ENCODE assay signal across 8 cellular contexts in the genomic region with DNA sequence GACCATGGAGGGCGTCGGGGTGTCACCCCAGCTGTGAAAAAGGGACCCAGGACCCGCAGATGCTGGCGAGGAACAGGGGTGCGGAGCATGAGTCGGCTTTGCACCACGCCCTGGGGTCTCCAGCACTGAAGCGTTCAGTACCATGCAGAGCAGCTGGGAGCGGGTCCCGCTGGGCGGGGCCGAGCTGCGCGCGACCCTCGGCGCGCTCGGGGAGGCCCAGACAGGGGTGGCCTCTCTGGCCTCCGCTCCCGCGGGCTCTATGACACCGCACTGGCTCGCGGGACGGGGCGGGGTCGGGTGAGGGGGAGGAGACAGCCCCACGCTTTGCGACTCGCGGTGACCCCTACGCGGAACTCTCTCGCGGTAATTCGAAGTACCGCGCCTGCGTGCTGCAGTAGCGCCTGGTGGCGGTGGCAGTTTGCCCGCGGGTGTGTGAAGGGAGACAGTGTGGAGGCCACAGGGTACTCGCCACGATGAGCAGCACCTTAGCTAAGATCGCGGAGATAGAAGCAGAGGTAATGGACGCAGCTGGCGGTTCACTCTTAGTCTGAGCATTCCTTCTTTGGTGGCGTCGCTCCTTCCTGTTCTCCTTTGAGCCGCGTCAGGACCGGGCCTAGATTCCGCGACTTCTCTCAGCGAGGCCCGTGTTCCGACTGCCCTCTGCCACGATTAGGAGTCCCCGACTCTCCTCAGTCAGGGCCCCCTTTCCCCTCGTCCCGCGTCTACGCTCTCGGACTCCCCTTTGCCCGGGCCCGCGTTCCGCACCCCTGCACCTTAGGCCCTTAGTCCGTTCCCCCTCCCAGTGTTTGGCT. TPM values are rescaled to one million over a fixed set of nuclear protein-coding genes. Genes with fewer than 3 reads are reported as not detected.
DNase-seq lines count a peak whose midpoint lies in the region; ATAC-seq and TF ChIP-seq lines count a peak whose summit lies in the region.

A gene with protein sequence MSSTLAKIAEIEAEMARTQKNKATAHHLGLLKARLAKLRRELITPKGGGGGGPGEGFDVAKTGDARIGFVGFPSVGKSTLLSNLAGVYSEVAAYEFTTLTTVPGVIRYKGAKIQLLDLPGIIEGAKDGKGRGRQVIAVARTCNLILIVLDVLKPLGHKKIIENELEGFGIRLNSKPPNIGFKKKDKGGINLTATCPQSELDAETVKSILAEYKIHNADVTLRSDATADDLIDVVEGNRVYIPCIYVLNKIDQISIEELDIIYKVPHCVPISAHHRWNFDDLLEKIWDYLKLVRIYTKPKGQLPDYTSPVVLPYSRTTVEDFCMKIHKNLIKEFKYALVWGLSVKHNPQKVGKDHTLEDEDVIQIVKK (plus strand): TSS at position 394 of the 812 bp plus-strand sequence. CDS start 80 bp downstream, at position 474.

- H3K4me3 ChIP-seq in Caco-2 (ENCODE audit: low read depth, low read length) (peak within 1 kb of the TSS; percentile 76), NT2/D1 (ENCODE audit: insufficient read length, low read depth) (peak within 1 kb of the TSS; percentile 95), mesodermal cell (ENCODE audit: extremely low read depth, insufficient read depth, low read length, poor library complexity, severe bottlenecking) (peak within 1 kb of the TSS; percentile 94)

- ATAC-seq in GM21381 (IDR thresholded peaks at IDR 0.05; ENCODE audit: unreplicated experiment), result peak; percentile 96

- intact Hi-C loops in Caco-2 (cut with micrococcal nuclease; ENCODE audit: unreplicated experiment), result loop anchor here (1.0 kb wide), 1 partner anchor 53 kb away; a partner anchor contains a TSS

- no peaks in the 10 kb centered on the region; the same call in 1 of the 2 replicates for H3K4me1 ChIP-seq in Caco-2
- no peaks in the 10 kb centered on the region for H3K4me1 ChIP-seq in NT2/D1 (ENCODE audit: insufficient read depth, insufficient read length)
- H3K4me1 ChIP-seq in mesodermal cell (ENCODE audit: control insufficient read depth, insufficient read depth, low read length, poor library complexity, severe bottlenecking), result no peaks in the 10 kb centered on the region

- no peaks in the 10 kb centered on the region for H3K27me3 Mint-ChIP-seq in Caco-2 (ENCODE audit: insufficient read depth, unreplicated experiment)

- H3K27me3 ChIP-seq in Caco-2 (replicated peaks; ENCODE audit: control insufficient read depth, insufficient read depth, low read length) (no peaks in the 10 kb centered on the region), NT2/D1 (ENCODE audit: insufficient read depth, insufficient read length) (no peaks in the 10 kb centered on the region)

- 0 to 1% methylated on average over 72 of the region's 72 CpGs for WGBS in mesodermal cell (ENCODE audit: insufficient coverage in 2 of 2), 2 experiments

- in situ Hi-C loops in endometrial microvascular endothelial cells (cut with HindIII; ENCODE audit: inconsistent ontology term, low pct_unique_long_range_greater_than_20kb, low sequenced_read_pairs), result no loop called here

- no TSS peak for BruUV-seq in Caco-2 (replicated peaks; lab: Mats Ljungman, UMichigan)

- no peak for TF ChIP-seq CTCF in Caco-2 (IDR thresholded peaks at IDR 0.05; ENCODE audit: insufficient read depth in 1 of 2, low read depth in 1 of 2, low read length in 1 of 2, severe bottlenecking in 1 of 2, unreplicated experiment in 1 of 2)

- peaks cover 55% of the 10 kb centered on the region for H3K36me3 Mint-ChIP-seq in Caco-2 (ENCODE audit: insufficient read depth, unreplicated experiment)

- H3K9me3 ChIP-seq in Caco-2 (no peaks in the 10 kb centered on the region), NT2/D1 (ENCODE audit: insufficient read depth, low read length) (no peaks in the 10 kb centered on the region), mesodermal cell (ENCODE audit: control insufficient read depth, low read length) (no peaks in the 10 kb centered on the region)

- no peaks in the 10 kb centered on the region for H3K4me1 Mint-ChIP-seq in Caco-2 (ENCODE audit: low read depth, unreplicated experiment)

- H3K9ac ChIP-seq in NT2/D1 (ENCODE audit: insufficient read length, low read depth), result peak within 1 kb of the TSS; percentile 99

- peak within 1 kb of the TSS; percentile 90 for H3K4me3 Mint-ChIP-seq in Caco-2 (ENCODE audit: unreplicated experiment)

- POLR2A ChIA-PET in Caco-2 (lab: Charles Lee), result interaction anchor here (0.5 to 1.3 kb wide), 3 partner anchors 14 to 228 kb away, joined by 3 to 11 read pairs (median 3); a partner anchor contains a TSS

- DNase-seq in Caco-2 (peak; percentile 97), HUDEP-2 (lab: John Stamatoyannopoulos, UW; ENCODE audit: unreplicated experiment in 76 of 76) (peak; percentile 52 to 98 (median 95)), NT2/D1 (ENCODE audit: low read depth, low spot score) (peak; percentile 88)
- peak; percentile 87 for DNase-seq in activated CD8-positive, alpha-beta memory T cell treated with anti-CD3 and anti-CD28 coated beads, Interleukin-2, amount 50 U/mL, for 1 hour (ENCODE audit: extremely low read depth)
- peak; percentile 91 to 94 for DNase-seq in stimulated activated CD8-positive, alpha-beta memory T cell treated with anti-CD3 and anti-CD28 coated beads, Interleukin-15, amount 100 ng/mL, for 4 hours (ENCODE audit: low read depth in 2 of 2)

- H3K27ac ChIP-seq in mesodermal cell (ENCODE audit: low read depth, low read length, severe bottlenecking), result peak within 1 kb of the TSS; percentile 81

- H3K36me3 ChIP-seq in Caco-2 (ENCODE audit: control insufficient read depth, insufficient read depth, low read length), result no peaks in the 10 kb centered on the region
- peaks cover 34% of the 10 kb centered on the region for H3K36me3 ChIP-seq in NT2/D1 (ENCODE audit: insufficient read depth, insufficient read length, low read length)
- H3K36me3 ChIP-seq in mesodermal cell (ENCODE audit: control insufficient read depth, insufficient read depth, low read length), result peaks cover 37% of the 10 kb centered on the region

- peak within 1 kb of the TSS; percentile 84 for H3K27ac Mint-ChIP-seq in Caco-2 (ENCODE audit: unreplicated experiment)

- CTCF ChIA-PET in Caco-2 (lab: Charles Lee), result interaction anchor here (0.5 to 1.0 kb wide), 2 partner anchors 18 to 53 kb away, joined by 3 to 6 read pairs; a partner anchor contains a TSS

- H3K9me3 Mint-ChIP-seq in Caco-2 (ENCODE audit: unreplicated experiment), result no peaks in the 10 kb centered on the region

RNA-seq across cellular contexts. Expression of the gene that starts here (rescaled TPM):
- total RNA-seq in Caco-2 (2022) (78.3 and 87.6 TPM in 2 replicates), endometrial microvascular endothelial cells (ENCODE audit: inconsistent ontology term) (77.0 TPM)
- 79.2 TPM for polyA plus RNA-seq in mesodermal cell (2013, experiment 1 of 2)
- 72.8 TPM for polyA plus RNA-seq in mesodermal cell (2013, experiment 2 of 2)

Comparison
In these comparisons a context has a peak if more than half of its experiments do, and no peak if none do; other contexts are left out.
1. Peak in every context shown above with its lines: DNase-seq, ATAC-seq, H3K4me3 ChIP-seq and H3K27ac ChIP-seq.